In genomic region chr19:35484637-35485036, GRCh38 we compare ENCODE assay signal across 2 cellular contexts.
TF ChIP-seq lines count a peak whose summit lies in the region.

No MANE protein-coding gene starts in this region.

TF ChIP-seq in HEK293, 187 proteins besides CTCF, POLR2A, EP300 and RAD21 (continued from another document):
- TF ChIP-seq ZNF202 (tag by site-specific recombination; IDR thresholded peaks at IDR 0.05; ENCODE audit: borderline replicate concordance): no peak

TF ChIP-seq in WTC11, 78 proteins besides CTCF, POLR2A, EP300 and RAD21 (continued from another document):
- TF ChIP-seq AFF4 (CRISPR knock-in tag; IDR thresholded peaks at IDR 0.05; ENCODE audit: borderline replicate concordance): no peak
- TF ChIP-seq RORB (CRISPR knock-in tag; IDR thresholded peaks at IDR 0.05): no peak
- TF ChIP-seq ZNF671 (CRISPR knock-in tag; IDR thresholded peaks at IDR 0.05): no peak
- TF ChIP-seq E2F5 (CRISPR knock-in tag; IDR thresholded peaks at IDR 0.05): no peak
- TF ChIP-seq ATF2 (CRISPR knock-in tag; IDR thresholded peaks at IDR 0.05; ENCODE audit: borderline replicate concordance, low read depth): no peak
- no peak for TF ChIP-seq ZNF263 (CRISPR knock-in tag; IDR thresholded peaks at IDR 0.05; ENCODE audit: low read depth)
- no peak for TF ChIP-seq RELA (CRISPR knock-in tag; IDR thresholded peaks at IDR 0.05; ENCODE audit: borderline replicate concordance)
- no peak for TF ChIP-seq ERG (CRISPR knock-in tag; IDR thresholded peaks at IDR 0.05)
- no peak for TF ChIP-seq FOXJ3 (CRISPR knock-in tag; IDR thresholded peaks at IDR 0.05; ENCODE audit: borderline replicate concordance)
- no peak for TF ChIP-seq ZNF425 (CRISPR knock-in tag; conservative IDR thresholded peaks at IDR 0.05)
- no peak for TF ChIP-seq CDX4 (CRISPR knock-in tag; IDR thresholded peaks at IDR 0.05; ENCODE audit: borderline replicate concordance)
- TF ChIP-seq ZNF232 (CRISPR knock-in tag; IDR thresholded peaks at IDR 0.05): no peak
- no peak for TF ChIP-seq TEAD4 (CRISPR knock-in tag; IDR thresholded peaks at IDR 0.05)
- TF ChIP-seq FOXP1 (CRISPR knock-in tag; IDR thresholded peaks at IDR 0.05; ENCODE audit: borderline replicate concordance): no peak
